8 cellular contexts compared by ENCODE assay signal in genomic region chr5:71475788-71476384, GRCh38. TPM values are rescaled to one million over a fixed set of nuclear protein-coding genes. Genes with fewer than 3 reads are reported as not detected.
A peak's percentile ranks its signal among the peaks of the same experiment; 100 is the strongest.
DNase-seq lines count a peak whose midpoint lies in the region; ATAC-seq and TF ChIP-seq lines count a peak whose summit lies in the region.

No MANE protein-coding gene starts in this region.

- no peaks in the 10 kb centered on the region for H3K27me3 Mint-ChIP-seq in CD4-positive, CD25-positive, alpha-beta regulatory T cell
- no peaks in the 10 kb centered on the region for H3K27me3 Mint-ChIP-seq in stimulated activated memory B cell treated with anti-CD40 and anti-IgM and Interleukin-4, amounts not matched to agents 10 μg/mL and 1 μg/mL and 100 μg/mL, for 72 hours

- no peak for ATAC-seq in CD4-positive, CD25-positive, alpha-beta regulatory T cell (ENCODE audit: low read depth in 2 of 2)
- peak; percentile 42 for ATAC-seq in GM18861 (IDR thresholded peaks at IDR 0.05; ENCODE audit: unreplicated experiment)
- ATAC-seq in stimulated activated memory B cell treated with anti-CD40 and anti-IgM and Interleukin-4, amounts not matched to agents 10 μg/mL and 1 μg/mL and 100 μg/mL, for 72 hours: no peak

- 71 to 75% methylated on average over 3 of the region's 3 CpGs for WGBS in testis, 2 donors

- H3K4me1 Mint-ChIP-seq in CD4-positive, CD25-positive, alpha-beta regulatory T cell: peaks cover 4 to 27% (median 7%) of the 10 kb centered on the region in 4 donors
- H3K4me1 Mint-ChIP-seq in stimulated activated memory B cell treated with anti-CD40 and anti-IgM and Interleukin-4, amounts not matched to agents 10 μg/mL and 1 μg/mL and 100 μg/mL, for 72 hours: no peaks in the 10 kb centered on the region

- H3K27ac ChIP-seq in CD4-positive, CD25-positive, alpha-beta regulatory T cell (ENCODE audit: insufficient read depth, low read length, poor library complexity, severe bottlenecking): no peak overlapping the region
- H3K27ac ChIP-seq in testis: no peak overlapping the region

- peak overlapping the region in 2 of 3 donors; percentile 33 to 34 for H3K27ac Mint-ChIP-seq in CD4-positive, CD25-positive, alpha-beta regulatory T cell
- no peak overlapping the region for H3K27ac Mint-ChIP-seq in stimulated activated memory B cell treated with anti-CD40 and anti-IgM and Interleukin-4, amounts not matched to agents 10 μg/mL and 1 μg/mL and 100 μg/mL, for 72 hours

- peaks cover 27% of the 10 kb centered on the region for H3K36me3 Mint-ChIP-seq in CD4-positive, CD25-positive, alpha-beta regulatory T cell
- H3K36me3 Mint-ChIP-seq in stimulated activated memory B cell treated with anti-CD40 and anti-IgM and Interleukin-4, amounts not matched to agents 10 μg/mL and 1 μg/mL and 100 μg/mL, for 72 hours: peaks cover 67% of the 10 kb centered on the region

- peaks cover 33% of the 10 kb centered on the region for H3K36me3 ChIP-seq in CD4-positive, CD25-positive, alpha-beta regulatory T cell (ENCODE audit: control insufficient read depth, insufficient read depth, low read length)
- H3K36me3 ChIP-seq in testis (ENCODE audit: low read depth, missing control alignments): no peaks in the 10 kb centered on the region

- intact Hi-C loops in testis (cut with DNase I; ENCODE audit: low total_unique reads): no loop called here

- no peak overlapping the region for H3K4me3 Mint-ChIP-seq in CD4-positive, CD25-positive, alpha-beta regulatory T cell
- no peak overlapping the region for H3K4me3 Mint-ChIP-seq in stimulated activated memory B cell treated with anti-CD40 and anti-IgM and Interleukin-4, amounts not matched to agents 10 μg/mL and 1 μg/mL and 100 μg/mL, for 72 hours

- no peaks in the 10 kb centered on the region for H3K9me3 ChIP-seq in CD4-positive, CD25-positive, alpha-beta regulatory T cell (ENCODE audit: control insufficient read depth in 2 of 2, low read length in 2 of 2)
- no peaks in the 10 kb centered on the region for H3K9me3 ChIP-seq in testis

- DNase-seq in CD4-positive, CD25-positive, alpha-beta regulatory T cell: peak in 2 of 3 donors; percentile 24 to 27
- DNase-seq in RPMI7951 (ENCODE audit: low read depth): peak; percentile 20
- DNase-seq in foreskin fibroblast: peak; percentile 6 to 37
- no peak for DNase-seq in testis
- no peak for DNase-seq in NCI-H774 (lab: John Stamatoyannopoulos, UW)
- no peak for DNase-seq in KG1 (lab: John Stamatoyannopoulos, UW)

- H3K4me3 ChIP-seq in CD4-positive, CD25-positive, alpha-beta regulatory T cell (ENCODE audit: low read depth, low read length): no peak overlapping the region
- H3K4me3 ChIP-seq in foreskin fibroblast (ENCODE audit: low read depth in 1 of 2, low read length in 2 of 2): no peak overlapping the region
- H3K4me3 ChIP-seq in testis: no peak overlapping the region

- H3K27me3 ChIP-seq in CD4-positive, CD25-positive, alpha-beta regulatory T cell (ENCODE audit: control insufficient read depth, insufficient read depth, low read length): no peaks in the 10 kb centered on the region
- no peaks in the 10 kb centered on the region for H3K27me3 ChIP-seq in testis

- TF ChIP-seq POLR2A in testis (IDR thresholded peaks at IDR 0.05): no peak

- TF ChIP-seq CTCF in foreskin fibroblast (IDR thresholded peaks at IDR 0.05; ENCODE audit: low read depth, low read length) (peak; percentile 59), testis (IDR thresholded peaks at IDR 0.05) (peak in 2 of 3 experiments; percentile 31 to 60)

- no peaks in the 10 kb centered on the region for H3K4me1 ChIP-seq in CD4-positive, CD25-positive, alpha-beta regulatory T cell (ENCODE audit: control insufficient read depth, insufficient read depth, low read length, poor library complexity, severe bottlenecking)
- H3K4me1 ChIP-seq in testis: no peaks in the 10 kb centered on the region

- H3K9me3 Mint-ChIP-seq in CD4-positive, CD25-positive, alpha-beta regulatory T cell: no peaks in the 10 kb centered on the region
- no peaks in the 10 kb centered on the region for H3K9me3 Mint-ChIP-seq in stimulated activated memory B cell treated with anti-CD40 and anti-IgM and Interleukin-4, amounts not matched to agents 10 μg/mL and 1 μg/mL and 100 μg/mL, for 72 hours

RNA-seq across cellular contexts. Expression of gene BDP1, which starts 20.4 kb away (rescaled TPM):
- 39.3 TPM for total RNA-seq in CD4-positive, CD25-positive, alpha-beta regulatory T cell
- polyA plus RNA-seq in CD4-positive, CD25-positive, alpha-beta regulatory T cell: 1 to 10 TPM; 5.8 to 7.3 (median 6.2) TPM
- total RNA-seq in RPMI7951 (2014; rRNA removed; shearing (Covaris generic)): 13.4 and 14.4 TPM in 2 replicates
- total RNA-seq in testis: 10 to 100 TPM; 34.6 to 47.3 TPM
- 7.5 TPM for polyA plus RNA-seq in testis (ENCODE audit: insufficient read depth, low read depth, low replicate concordance)

Comparison
In these comparisons a context has a peak if more than half of its experiments do, and no peak if none do; other contexts are left out.
1. DNase-seq: peak in CD4-positive, CD25-positive, alpha-beta regulatory T cell (2 of 3), RPMI7951 (single experiment) and foreskin fibroblast (2 of 2); none in testis (single experiment), NCI-H774 (single experiment) and KG1 (single experiment).